Comparison of ENCODE assay signal across 9 cellular contexts in the genomic region with DNA sequence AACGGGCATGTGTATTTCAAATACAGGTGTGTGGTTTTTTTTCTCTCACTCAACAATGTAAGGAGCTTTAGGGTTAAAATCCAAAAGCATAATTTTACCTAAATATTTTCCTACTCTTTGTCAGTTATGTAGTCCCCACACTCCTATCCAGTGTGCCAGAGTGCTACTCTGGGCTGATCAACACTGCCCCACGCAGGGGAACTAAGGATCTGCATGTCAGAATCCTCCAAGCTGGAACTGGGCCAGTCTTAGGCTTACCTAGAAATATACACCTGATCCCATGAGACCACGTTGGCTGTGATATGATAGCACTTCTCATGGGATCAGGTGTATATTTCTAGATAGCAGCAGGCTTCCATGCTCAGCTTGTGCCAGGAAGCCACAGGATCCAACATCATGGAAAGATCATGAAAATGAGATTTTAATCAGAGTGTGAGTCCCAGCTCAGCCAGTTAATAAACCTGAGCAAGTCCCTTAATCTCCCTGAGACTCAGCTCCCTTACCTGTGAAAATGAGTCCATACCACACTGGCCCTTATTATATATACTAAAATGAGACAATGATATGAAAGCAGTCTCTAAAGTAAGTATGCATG. TPM values are rescaled to one million over a fixed set of nuclear protein-coding genes. Genes with fewer than 3 reads are reported as not detected.
A peak's percentile ranks its signal among the peaks of the same experiment; 100 is the strongest.
DNase-seq lines count a peak whose midpoint lies in the region; ATAC-seq and TF ChIP-seq lines count a peak whose summit lies in the region.
"Had no signal": no experiment of that assay in that cellular context is flagged by ENCODE, and none has a peak within 500 bp of the region (broad histone marks: within the 10 kb centered on the region; RNA-seq: fewer than 3 reads in every experiment).

No MANE protein-coding gene starts in this region.

- H3K9me3 Mint-ChIP-seq in glutamatergic neuron (ENCODE audit: unreplicated experiment): no peaks in the 10 kb centered on the region

- TF ChIP-seq CTCF in AG04450 (IDR thresholded peaks at IDR 0.05; ENCODE audit: low read depth, low read length) (peak; percentile 34), glutamatergic neuron (IDR thresholded peaks at IDR 0.05; ENCODE audit: partially characterized antibody, unreplicated experiment) (peak; percentile 68)

- no peak overlapping the region for H3K4me3 ChIP-seq in AG04450 (ENCODE audit: low read depth, low read length)
- H3K4me3 ChIP-seq: HAP-1 had no signal

- H3K27me3 ChIP-seq in AG04450 (ENCODE audit: control insufficient read depth, insufficient read depth, low read length): no peaks in the 10 kb centered on the region

- H3K27ac ChIP-seq in AG04450 (ENCODE audit: low read depth, low read length): no peak overlapping the region

- no peak overlapping the region for H3K4me3 Mint-ChIP-seq in glutamatergic neuron (ENCODE audit: unreplicated experiment)

- DNase-seq in AG04450 (ENCODE audit: low read depth, low spot score) (no peak), NCI-H2029 treated with DMSO at 0.1 percent for 48 hours (lab: John Stamatoyannopoulos, UW) (peak; percentile 21), glutamatergic neuron (peak; percentile 69), G401 (ENCODE audit: low spot score) (no peak)
- peak; percentile 6 to 24 for DNase-seq in activated CD4-positive, alpha-beta T cell treated with anti-CD3 and anti-CD28 coated beads, Interleukin-2, amount 50 U/mL, for 24 hours (ENCODE audit: low read depth in 1 of 2, low spot score in 1 of 2)
- peak; percentile 20 to 33 (median 24) for DNase-seq in stimulated activated CD4-positive, alpha-beta T cell treated with anti-CD3 and anti-CD28 coated beads, TNF-alpha, amount 100 ng/mL, for 48 hours (ENCODE audit: low read depth in 3 of 3)

- in situ Hi-C loops in G401 (cut with HindIII; ENCODE audit: low sequenced_read_pairs): no loop called here

- ATAC-seq in GM18498 (IDR thresholded peaks at IDR 0.05; ENCODE audit: unreplicated experiment) (peak; percentile 62), HG02870 (IDR thresholded peaks at IDR 0.05; ENCODE audit: unreplicated experiment) (peak; percentile 33)

- POLR2A ChIA-PET in AG04450 (lab: Yijun Ruan, JAX): no interaction called here

- H3K4me1 Mint-ChIP-seq in glutamatergic neuron (ENCODE audit: low read depth, unreplicated experiment): no peaks in the 10 kb centered on the region

- H3K36me3 Mint-ChIP-seq in glutamatergic neuron (ENCODE audit: unreplicated experiment): no peaks in the 10 kb centered on the region

- H3K27ac Mint-ChIP-seq in glutamatergic neuron (ENCODE audit: unreplicated experiment): no peak overlapping the region

- no peaks in the 10 kb centered on the region for H3K27me3 Mint-ChIP-seq in glutamatergic neuron (ENCODE audit: unreplicated experiment)

- no peaks in the 10 kb centered on the region for H3K9me3 ChIP-seq in AG04450 (ENCODE audit: control insufficient read depth, insufficient read depth, low read length)
- H3K9me3 ChIP-seq: HAP-1 had no signal

- CTCF ChIA-PET in AG04450 (lab: Charles Lee): interaction anchor here (0.9 to 1.0 kb wide), 2 partner anchors 106 to 320 kb away, joined by 3 read pairs; no protein-coding TSS in a partner anchor

RNA-seq across cellular contexts. Expression of a gene that starts 29.7 kb away (rescaled TPM):
- not detected in 2 replicates for polyA plus RNA-seq in AG04450 (2011; rRNA removed)
- not detected in 2 replicates for polyA minus RNA-seq in AG04450 (2011; rRNA and poly(A)+ RNA removed)
- total RNA-seq in glutamatergic neuron (ENCODE audit: unreplicated experiment): 0.51 TPM
- total RNA-seq in G401 (2014; rRNA removed; shearing (Covaris generic)): 0.20 and 1.2 TPM in 2 replicates

Comparison
In these comparisons a context has a peak if more than half of its experiments do, and no peak if none do; other contexts are left out.
1. DNase-seq: peak in NCI-H2029 treated with DMSO at 0.1 percent for 48 hours (single experiment), activated CD4-positive, alpha-beta T cell treated with anti-CD3 and anti-CD28 coated beads, Interleukin-2, amount 50 U/mL, for 24 hours (2 of 2), glutamatergic neuron (single experiment) and stimulated activated CD4-positive, alpha-beta T cell treated with anti-CD3 and anti-CD28 coated beads, TNF-alpha, amount 100 ng/mL, for 48 hours (3 of 3); none in AG04450 (single experiment) and G401 (single experiment).